18 cellular contexts compared by ENCODE assay signal in the genomic region with DNA sequence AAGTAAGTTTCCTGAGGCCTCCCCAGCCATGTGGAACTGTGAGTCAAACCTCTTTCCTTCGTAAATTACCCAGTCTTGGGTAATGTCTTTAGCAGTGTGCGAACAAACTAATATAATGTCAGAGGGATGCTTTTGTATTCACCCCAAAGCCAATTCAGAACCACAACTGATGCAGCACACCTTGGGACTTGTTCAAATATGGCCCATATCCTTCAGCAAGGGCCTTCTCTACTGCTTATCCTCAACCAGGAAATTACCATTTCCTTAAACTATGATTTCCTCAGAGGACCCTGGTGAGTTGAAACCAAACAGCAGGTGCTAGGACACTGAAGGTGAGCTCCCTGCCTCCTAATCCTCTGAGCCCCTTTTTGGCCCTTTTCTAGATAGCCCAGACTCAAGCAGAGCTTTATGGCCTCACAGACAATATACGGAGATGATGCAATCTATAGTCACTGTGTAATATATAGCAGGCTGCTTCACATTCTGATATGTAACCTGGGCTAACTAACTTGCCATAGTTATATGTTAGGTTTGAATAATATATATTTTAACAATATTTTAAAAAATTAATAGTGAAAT.
"Had no signal": no experiment of that assay in that cellular context is flagged by ENCODE, and none has a peak within 500 bp of the region (broad histone marks: within the 10 kb centered on the region; RNA-seq: fewer than 3 reads in every experiment).

No MANE protein-coding gene starts in this region.

- H3K9me3 ChIP-seq: prostate gland, suprapubic skin had no signal

- ATAC-seq: activated CD8-positive, alpha-beta memory T cell treated with anti-CD3 and anti-CD28 coated beads, Interleukin-2, amount 10 ng/mL, durations not matched to agents 7 days and 5 days; activated T-cell treated with anti-CD3 and anti-CD28 coated beads, Interleukin-2, amount 50 U/mL, for 4 hours; left colon; right cardiac atrium had no signal

- H3K27me3 Mint-ChIP-seq: activated CD8-positive, alpha-beta memory T cell treated with anti-CD3 and anti-CD28 coated beads, Interleukin-2, amount 10 ng/mL, durations not matched to agents 7 days and 5 days had no signal

- H3K27ac Mint-ChIP-seq: activated CD8-positive, alpha-beta memory T cell treated with anti-CD3 and anti-CD28 coated beads, Interleukin-2, amount 10 ng/mL, durations not matched to agents 7 days and 5 days; mesothelial cell of epicardium; nephron progenitor cell; T-helper 2 cell treated with Interferon-gamma antibody and Interleukin-4, amounts not matched to agents 5 μg/mL and 100 μg/mL, for 36 hours had no signal

- DNase-seq: activated CD4-positive, alpha-beta T cell treated with anti-CD3 and anti-CD28 coated beads, Interleukin-2, amount 50 U/mL, for 1 hour; activated CD4-positive, CD25-positive, alpha-beta regulatory T cell; activated CD8-positive, alpha-beta memory T cell treated with anti-CD3 and anti-CD28 coated beads, Interleukin-2, amount 10 ng/mL, durations not matched to agents 7 days and 5 days; activated gamma-delta T cell treated with Interleukin-2 at 50 U/mL for 16 hours; activated T-cell treated with anti-CD3 and anti-CD28 coated beads, Interleukin-2, amount 50 U/mL, for 4 hours; left colon; nephron progenitor cell; occipital lobe; right cardiac atrium; small intestine; stimulated activated CD4-positive, alpha-beta T cell treated with anti-CD3 and anti-CD28 coated beads, Interleukin-4, amount 100 ng/mL, for 24 hours; stimulated activated naive CD4-positive, alpha-beta T cell treated with Interleukin-2 at 50 U/mL for 16 hours; trophoblast cell had no signal

- H3K4me3 ChIP-seq: lung, prostate gland, suprapubic skin had no signal

- H3K4me1 Mint-ChIP-seq: mesothelial cell of epicardium, nephron progenitor cell had no signal

- H3K27ac ChIP-seq: prostate gland, suprapubic skin had no signal

- H3K9me3 Mint-ChIP-seq: activated T-cell treated with anti-CD3 and anti-CD28 coated beads, Interleukin-2, amount 50 U/mL, for 4 hours; mesothelial cell of epicardium; nephron progenitor cell; T-helper 2 cell treated with Interferon-gamma antibody and Interleukin-4, amounts not matched to agents 5 μg/mL and 100 μg/mL, for 36 hours had no signal

- H3K4me1 ChIP-seq: prostate gland, suprapubic skin had no signal

- H3K4me3 Mint-ChIP-seq: activated CD8-positive, alpha-beta memory T cell treated with anti-CD3 and anti-CD28 coated beads, Interleukin-2, amount 10 ng/mL, durations not matched to agents 7 days and 5 days; activated T-cell treated with anti-CD3 and anti-CD28 coated beads, Interleukin-2, amount 50 U/mL, for 4 hours; mesothelial cell of epicardium; nephron progenitor cell; T-helper 2 cell treated with Interferon-gamma antibody and Interleukin-4, amounts not matched to agents 5 μg/mL and 100 μg/mL, for 36 hours had no signal

- H3K27me3 ChIP-seq: suprapubic skin had no signal
